Comparison of ENCODE assay signal across 9 cellular contexts in genomic region chr14:23035303-23036164, GRCh38. TPM values are rescaled to one million over a fixed set of nuclear protein-coding genes. Genes with fewer than 3 reads are reported as not detected.
DNase-seq lines count a peak whose midpoint lies in the region; ATAC-seq and TF ChIP-seq lines count a peak whose summit lies in the region.
"Had no signal": no experiment of that assay in that cellular context is flagged by ENCODE, and none has a peak within 500 bp of the region (broad histone marks: within the 10 kb centered on the region; RNA-seq: fewer than 3 reads in every experiment).

No MANE protein-coding gene starts in this region.

- peaks cover 0 to 30% of the 10 kb centered on the region in 2 donors for H3K36me3 ChIP-seq in left lung
- H3K36me3 ChIP-seq in suprapubic skin = peaks cover 25% of the 10 kb centered on the region

- no peak for TF ChIP-seq POLR2A in suprapubic skin (IDR thresholded peaks at IDR 0.05)

- CTCF ChIA-PET in activated CD4-positive, alpha-beta T cell treated with anti-CD3 and anti-CD28 coated beads for 36 hours (lab: Charles Lee) = interaction anchor here (0.6 to 1.4 kb wide), 5 partner anchors 22 to 480 kb away, joined by 3 to 4 read pairs (median 3); no protein-coding TSS in a partner anchor

- H3K9me3 Mint-ChIP-seq in activated CD4-positive, alpha-beta T cell treated with anti-CD3 and anti-CD28 coated beads for 36 hours (ENCODE audit: low read depth) = peaks cover 2% of the 10 kb centered on the region

- 64% methylated on average over 15 of the region's 15 CpGs for WGBS in suprapubic skin

- peaks cover 35% of the 10 kb centered on the region for H3K36me3 Mint-ChIP-seq in activated CD4-positive, alpha-beta T cell treated with anti-CD3 and anti-CD28 coated beads for 36 hours (ENCODE audit: low read depth)

- DNase-seq in activated CD4-positive, alpha-beta T cell treated with anti-CD3 and anti-CD28 coated beads for 36 hours = no peak
- DNase-seq in activated CD4-positive, alpha-beta T cell treated with anti-CD3 and anti-CD28 coated beads, Interleukin-2, amount 50 U/mL, for 1 hour = no peak
- no peak for DNase-seq in left lung
- DNase-seq in suprapubic skin (ENCODE audit: low spot score in 2 of 2) = no peak
- no peak for DNase-seq in NCI-H524 (lab: John Stamatoyannopoulos, UW)

- H3K27me3 ChIP-seq in left lung (no peaks in the 10 kb centered on the region), suprapubic skin (no peaks in the 10 kb centered on the region)

- TF ChIP-seq EP300 in suprapubic skin (IDR thresholded peaks at IDR 0.05) = peak; percentile 6

- no peak for TF ChIP-seq CTCF in left lung (IDR thresholded peaks at IDR 0.05)
- TF ChIP-seq CTCF in suprapubic skin (IDR thresholded peaks at IDR 0.05) = no peak

- H3K27ac Mint-ChIP-seq in activated CD4-positive, alpha-beta T cell treated with anti-CD3 and anti-CD28 coated beads for 36 hours = peak overlapping the region; percentile 97

- no peak for ATAC-seq in activated CD4-positive, alpha-beta T cell treated with anti-CD3 and anti-CD28 coated beads for 36 hours
- ATAC-seq in left lung (no peak), GM21737 (IDR thresholded peaks at IDR 0.05; ENCODE audit: unreplicated experiment) (no peak), GM18907 (IDR thresholded peaks at IDR 0.05; ENCODE audit: unreplicated experiment) (no peak)

- H3K4me1 Mint-ChIP-seq in activated CD4-positive, alpha-beta T cell treated with anti-CD3 and anti-CD28 coated beads for 36 hours = peaks cover 36% of the 10 kb centered on the region

- H3K27ac ChIP-seq in angular gyrus (ENCODE audit: low read depth, low read length) (peak overlapping the region; percentile 100), left lung (peak overlapping the region; percentile 93 to 96), suprapubic skin (peak overlapping the region; percentile 93)

- no peaks in the 10 kb centered on the region for H3K27me3 Mint-ChIP-seq in activated CD4-positive, alpha-beta T cell treated with anti-CD3 and anti-CD28 coated beads for 36 hours

- H3K4me3 Mint-ChIP-seq in activated CD4-positive, alpha-beta T cell treated with anti-CD3 and anti-CD28 coated beads for 36 hours = peak overlapping the region; percentile 97

- H3K4me1 ChIP-seq in left lung (peaks cover 8 to 23% of the 10 kb centered on the region in 2 donors), suprapubic skin (peaks cover 12% of the 10 kb centered on the region)

- intact Hi-C loops in activated CD4-positive, alpha-beta T cell treated with anti-CD3 and anti-CD28 coated beads for 36 hours (cut with DNase I, micrococcal nuclease) = loop anchor here in 1 of 2 experiments (1.0 to 10.0 kb wide), 10 partner anchors 21 to 1109 kb away; partner anchors contain the start of genes AJUBA, DAD1, EMC9 and HAUS4
- intact Hi-C loops in left lung (cut with DNase I) = no loop called here

- H3K4me3 ChIP-seq in left lung (peak overlapping the region; percentile 89 to 94), suprapubic skin (peak overlapping the region; percentile 70)

- no peaks in the 10 kb centered on the region for H3K9me3 ChIP-seq in left lung
- no peaks in the 10 kb centered on the region for H3K9me3 ChIP-seq in suprapubic skin

- POLR2A ChIA-PET in activated CD4-positive, alpha-beta T cell treated with anti-CD3 and anti-CD28 coated beads for 36 hours (lab: Charles Lee) = interaction anchor here (1.0 to 1.6 kb wide), 2 partner anchors 28 to 60 kb away, joined by 3 to 14 read pairs; partner anchors contain the start of genes ACIN1 and C14orf119

RNA-seq across cellular contexts. Expression of gene PSMB5, which starts 0.8 kb away (rescaled TPM):
- total RNA-seq in activated CD4-positive, alpha-beta T cell treated with anti-CD3 and anti-CD28 coated beads for 36 hours = 100 to 1,000 TPM; 104 to 129 TPM
- 100 to 1,000 TPM; 114 to 140 TPM for total RNA-seq in left lung
- 100 to 1,000 TPM in 3 of 4 donors, 10 to 100 TPM in 1; 59.7 to 167 (median 135) TPM for total RNA-seq in suprapubic skin

RNA-seq across cellular contexts. Expression of gene PSMB11, which starts 6.5 kb away (rescaled TPM):
- total RNA-seq in activated CD4-positive, alpha-beta T cell treated with anti-CD3 and anti-CD28 coated beads for 36 hours = not detected
- total RNA-seq in left lung = not detected
- total RNA-seq in suprapubic skin = not detected
- total RNA-seq: pulmonary artery endothelial cell had no signal

RNA-seq across cellular contexts. Expression of gene CDH24, which starts 21.8 kb away (rescaled TPM):
- total RNA-seq in activated CD4-positive, alpha-beta T cell treated with anti-CD3 and anti-CD28 coated beads for 36 hours = 1 to 10 TPM in 1 of 2 experiments, under 1 TPM in 1; 0.82 to 1.1 TPM
- total RNA-seq in left lung (1 to 10 TPM; 6.1 to 9.2 TPM), suprapubic skin (1 to 10 TPM; 3.4 to 8.4 (median 5.7) TPM)

RNA-seq across cellular contexts. Expression of gene C14orf93, which starts 25.6 kb away (rescaled TPM):
- total RNA-seq in activated CD4-positive, alpha-beta T cell treated with anti-CD3 and anti-CD28 coated beads for 36 hours = 10 to 100 TPM; 10.7 to 11.5 TPM
- total RNA-seq in left lung = 1 to 10 TPM; 8.3 TPM
- 10 to 100 TPM; 19.1 to 32.9 (median 24.3) TPM for total RNA-seq in suprapubic skin

RNA-seq across cellular contexts. Expression of gene AJUBA, which starts 53.2 kb away (rescaled TPM):
- total RNA-seq in activated CD4-positive, alpha-beta T cell treated with anti-CD3 and anti-CD28 coated beads for 36 hours = 1 to 10 TPM; 2.9 to 3.2 TPM
- 10 to 100 TPM; 37.9 to 39.5 TPM for total RNA-seq in left lung
- total RNA-seq in suprapubic skin = 100 to 1,000 TPM in 1 of 4 donors, 10 to 100 TPM in 3; 66.0 to 120 (median 79.2) TPM
